10 cellular contexts compared by ENCODE assay signal in genomic region chr3:7820969-7821368, GRCh38.
"Had no signal": no experiment of that assay in that cellular context is flagged by ENCODE, and none has a peak within 500 bp of the region (broad histone marks: within the 10 kb centered on the region; RNA-seq: fewer than 3 reads in every experiment).

No MANE protein-coding gene starts in this region.

- H3K9ac ChIP-seq: GM23248, KMS-11 had no signal

- H3K36me3 ChIP-seq: HAP-1 had no signal

- H3K4me2 ChIP-seq: KMS-11 had no signal

- ATAC-seq: HCT116 had no signal

- H3K4me3 Mint-ChIP-seq: HFFc6 had no signal

- H3K4me1 ChIP-seq: HAP-1 had no signal

- H3K9me3 ChIP-seq: HAP-1 had no signal

- H3K27ac Mint-ChIP-seq: HFFc6 had no signal

- H3K27ac ChIP-seq: GM23248, HL-60, KMS-11 had no signal

- DNase-seq: GM23248, GOT3, H7, HFFc6, IMR-90, KBM-7 had no signal

- H3K4me3 ChIP-seq: GM23248, HAP-1 had no signal
